Comparison of ENCODE assay signal across 37 cellular contexts in the genomic region with DNA sequence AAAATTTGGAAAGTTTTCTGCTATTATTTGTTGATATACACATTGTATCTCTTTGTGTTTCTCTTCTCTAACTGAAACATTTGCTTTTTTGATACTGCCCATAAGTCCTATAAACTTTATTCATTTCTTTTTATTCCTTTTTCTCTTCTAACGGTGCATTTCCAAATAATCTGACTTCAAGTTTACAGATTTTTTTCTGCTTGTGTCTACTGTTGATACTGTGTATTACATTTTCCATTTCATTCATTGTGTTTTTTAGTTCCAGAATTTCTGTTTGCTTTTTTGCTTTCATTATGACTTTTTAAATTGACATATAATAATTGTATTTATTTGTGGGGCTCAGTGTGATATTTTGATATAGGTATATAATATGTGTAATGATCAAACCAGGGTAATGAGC. TPM values are rescaled to one million over a fixed set of nuclear protein-coding genes. Genes with fewer than 3 reads are reported as not detected.
"Had no signal": no experiment of that assay in that cellular context is flagged by ENCODE, and none has a peak within 500 bp of the region (broad histone marks: within the 10 kb centered on the region; RNA-seq: fewer than 3 reads in every experiment).

No MANE protein-coding gene starts in this region.

- FAIRE-seq: astrocyte, TTC549 had no signal

- H3K36me3 ChIP-seq: adrenal gland, brain microvascular endothelial cell, breast epithelium had no signal

- H3K27ac ChIP-seq: adrenal gland, body of pancreas, brain microvascular endothelial cell, breast epithelium, VCaP had no signal

- H3K4me3 ChIP-seq: adrenal gland, body of pancreas, breast epithelium had no signal

- H3K27me3 ChIP-seq: adrenal gland, body of pancreas, brain microvascular endothelial cell, breast epithelium had no signal

- H3K9me3 ChIP-seq: adrenal gland, body of pancreas had no signal

- DNase-seq: activated B cell treated with CpG ODN at 0.5 μM for 24 hours; activated CD4-positive, alpha-beta memory T cell treated with anti-CD3 and anti-CD28 coated beads for 36 hours; activated CD4-positive, alpha-beta T cell treated with anti-CD3 and anti-CD28 coated beads for 4 hours; activated CD4-positive, alpha-beta T cell treated with anti-CD3 and anti-CD28 coated beads, Interleukin-2, amount 10 ng/mL, durations not matched to agents 24 days and 14 days; activated CD4-positive, alpha-beta T cell treated with anti-CD3 and anti-CD28 coated beads, Interleukin-2, amount 50 U/mL, for 1 hour; activated CD4-positive, alpha-beta T cell treated with anti-CD3 and anti-CD28 coated beads, Interleukin-2, amount 50 U/mL, for 4 hours; activated CD4-positive, CD25-positive, alpha-beta regulatory T cell treated with anti-CD3 and anti-CD28 coated beads, Interleukin-2, amount 50 U/mL, for 72 hours; activated CD8-positive, alpha-beta memory T cell treated with anti-CD3 and anti-CD28 coated beads, Interleukin-2, amount 50 U/mL, for 4 hours; activated CD8-positive, alpha-beta T cell treated with anti-CD3 and anti-CD28 coated beads for 36 hours; activated effector memory CD4-positive, alpha-beta T cell treated with anti-CD3 and anti-CD28 coated beads, Interleukin-2, amount 50 U/mL, for 16 hours; activated gamma-delta T cell treated with Interleukin-2 at 50 U/mL for 16 hours; activated naive CD4-positive, alpha-beta T cell; activated naive CD4-positive, alpha-beta T cell treated with anti-CD3 and anti-CD28 coated beads for 36 hours; activated naive CD4-positive, alpha-beta T cell treated with anti-CD3 and anti-CD28 coated beads, Interleukin-2, amount 50 U/mL, for 16 hours; activated naive CD8-positive, alpha-beta T cell treated with anti-CD3 and anti-CD28 coated beads for 36 hours; activated T-cell treated with anti-CD3 and anti-CD28 coated beads for 4 hours; activated T-cell treated with anti-CD3 and anti-CD28 coated beads, Interleukin-2, amount 50 U/mL, for 1 hour; activated T-cell treated with anti-CD3 and anti-CD28 coated beads, Interleukin-2, amount 50 U/mL, for 4 hours; activated T-cell treated with anti-CD3 and anti-CD28 coated beads, Interleukin-2, amount 50 U/mL, for 72 hours; adrenal gland; amniotic stem cell; aorta; body of pancreas; brain microvascular endothelial cell; central memory CD4-positive, alpha-beta T cell; cerebellar nuclear complex; T-helper 2 cell; T-helper 9 cell had no signal

- ATAC-seq: activated CD8-positive, alpha-beta T cell treated with anti-CD3 and anti-CD28 coated beads for 36 hours; activated naive CD4-positive, alpha-beta T cell treated with anti-CD3 and anti-CD28 coated beads, Interleukin-2, amount 50 U/mL, for 72 hours; activated T-cell treated with anti-CD3 and anti-CD28 coated beads, Interleukin-2, amount 50 U/mL, for 4 hours; activated T-cell treated with anti-CD3 and anti-CD28 coated beads, Interleukin-2, amount 50 U/mL, for 72 hours; activated T-helper 17 cell treated with anti-CD3 and anti-CD28 coated beads, Interleukin-2, amount 50 U/mL, for 72 hours; body of pancreas had no signal

- H3K4me1 ChIP-seq: adrenal gland, body of pancreas, breast epithelium had no signal

RNA-seq across cellular contexts. Expression of gene PLA2G2A, which starts 38.3 kb away (rescaled TPM):
- total RNA-seq: activated B cell treated with CpG ODN at 0.5 μM for 24 hours; activated CD4-positive, alpha-beta memory T cell treated with anti-CD3 and anti-CD28 coated beads for 36 hours; activated CD4-positive, alpha-beta T cell treated with anti-CD3 and anti-CD28 coated beads, Interleukin-2, amount 10 ng/mL, durations not matched to agents 24 days and 14 days; activated CD8-positive, alpha-beta memory T cell treated with anti-CD3 and anti-CD28 coated beads for 36 hours; activated CD8-positive, alpha-beta T cell treated with anti-CD3 and anti-CD28 coated beads for 36 hours; activated naive CD4-positive, alpha-beta T cell treated with anti-CD3 and anti-CD28 coated beads for 36 hours; activated naive CD4-positive, alpha-beta T cell treated with anti-CD3 and anti-CD28 coated beads, Interleukin-2, amount 50 U/mL, for 72 hours; activated naive CD8-positive, alpha-beta T cell treated with anti-CD3 and anti-CD28 coated beads for 36 hours; activated T-cell treated with anti-CD3 and anti-CD28 coated beads, Interleukin-2, amount 50 U/mL, for 72 hours; activated T-helper 1 cell treated with anti-CD3 and anti-CD28 coated beads, Interleukin-12 subunit alpha, Interleukin-12 subunit beta, Interleukin-2, Interleukin-4 antibody, amounts not matched to agents 30 ng/mL and 10 ng/mL and 1 ng/mL, durations not matched to agents 14 hours and 24 hours and 36 hours; activated T-helper 17 cell treated with anti-CD3 and anti-CD28 coated beads, Interleukin-2, amount 50 U/mL, for 72 hours; astrocyte; chondrocyte had no signal

RNA-seq across cellular contexts. Expression of gene PLA2G5, which starts 52.3 kb away (rescaled TPM):
- total RNA-seq: activated B cell treated with CpG ODN at 0.5 μM for 24 hours; activated CD4-positive, alpha-beta memory T cell treated with anti-CD3 and anti-CD28 coated beads for 36 hours; activated CD4-positive, alpha-beta T cell treated with anti-CD3 and anti-CD28 coated beads, Interleukin-2, amount 10 ng/mL, durations not matched to agents 24 days and 14 days; activated CD8-positive, alpha-beta memory T cell treated with anti-CD3 and anti-CD28 coated beads for 36 hours; activated CD8-positive, alpha-beta T cell treated with anti-CD3 and anti-CD28 coated beads for 36 hours; activated naive CD4-positive, alpha-beta T cell treated with anti-CD3 and anti-CD28 coated beads for 36 hours; activated naive CD4-positive, alpha-beta T cell treated with anti-CD3 and anti-CD28 coated beads, Interleukin-2, amount 50 U/mL, for 72 hours; activated naive CD8-positive, alpha-beta T cell treated with anti-CD3 and anti-CD28 coated beads for 36 hours; activated T-cell treated with anti-CD3 and anti-CD28 coated beads, Interleukin-2, amount 50 U/mL, for 4 hours; activated T-cell treated with anti-CD3 and anti-CD28 coated beads, Interleukin-2, amount 50 U/mL, for 72 hours; activated T-helper 1 cell treated with anti-CD3 and anti-CD28 coated beads, Interleukin-12 subunit alpha, Interleukin-12 subunit beta, Interleukin-2, Interleukin-4 antibody, amounts not matched to agents 30 ng/mL and 10 ng/mL and 1 ng/mL, durations not matched to agents 14 hours and 24 hours and 36 hours; activated T-helper 17 cell treated with anti-CD3 and anti-CD28 coated beads, Interleukin-2, amount 50 U/mL, for 72 hours; astrocyte; chondrocyte had no signal
